Comparison of ENCODE assay signal across 8 cellular contexts in genomic region chr11:83159901-83160865, GRCh38. TPM values are rescaled to one million over a fixed set of nuclear protein-coding genes. Genes with fewer than 3 reads are reported as not detected.
DNase-seq lines count a peak whose midpoint lies in the region; ATAC-seq lines count a peak whose summit lies in the region.

No MANE protein-coding gene starts in this region.

- ATAC-seq in stimulated activated naive CD8-positive, alpha-beta T cell treated with anti-CD3 and anti-CD28 coated beads, Interleukin-15, Interleukin-2, amounts not matched to agents 100 U/mL and 50 U/mL, for 24 hours, result no peak
- ATAC-seq in GM19324 (IDR thresholded peaks at IDR 0.05; ENCODE audit: low FRiP score, unreplicated experiment), result no peak
- no peak for ATAC-seq in GM18907 (IDR thresholded peaks at IDR 0.05; ENCODE audit: unreplicated experiment)

- peaks cover 3 to 50% (median 40%) of the 10 kb centered on the region in 5 donors for H3K4me1 ChIP-seq in subcutaneous abdominal adipose tissue (ENCODE audit: control insufficient read depth in 5 of 5, insufficient read depth in 5 of 5, low read length in 5 of 5)

- H3K27me3 Mint-ChIP-seq in stimulated activated naive CD8-positive, alpha-beta T cell treated with anti-CD3 and anti-CD28 coated beads, Interleukin-15, Interleukin-2, amounts not matched to agents 100 ng/mL and 50 ng/mL, for 24 hours, result no peaks in the 10 kb centered on the region
- no peaks in the 10 kb centered on the region for H3K27me3 Mint-ChIP-seq in activated naive CD8-positive, alpha-beta T cell
- peaks cover 23 to 33% (median 25%) of the 10 kb centered on the region in 3 donors for H3K27me3 Mint-ChIP-seq in immature natural killer cell (ENCODE audit: low read depth in 3 of 3)

- peaks cover 3 to 13% (median 4%) of the 10 kb centered on the region in 5 donors for H3K36me3 ChIP-seq in subcutaneous abdominal adipose tissue (ENCODE audit: control insufficient read depth in 5 of 5, insufficient read depth in 5 of 5, low read length in 5 of 5)

- peak overlapping the region; percentile 88 to 100 (median 100) for H3K4me3 ChIP-seq in subcutaneous abdominal adipose tissue (ENCODE audit: low read depth in 1 of 5, low read length in 5 of 5)

- H3K27me3 ChIP-seq in subcutaneous abdominal adipose tissue (ENCODE audit: control insufficient read depth in 5 of 5, insufficient read depth in 4 of 5, low read length in 5 of 5), result peaks cover 0 to 3% (median 0%) of the 10 kb centered on the region in 5 donors

- H3K27ac ChIP-seq in subcutaneous abdominal adipose tissue (ENCODE audit: low read depth, low read length), result peak overlapping the region; percentile 99

- H3K27ac Mint-ChIP-seq in stimulated activated naive CD8-positive, alpha-beta T cell treated with anti-CD3 and anti-CD28 coated beads, Interleukin-15, Interleukin-2, amounts not matched to agents 100 ng/mL and 50 ng/mL, for 24 hours, result peak overlapping the region; percentile 99
- peak overlapping the region; percentile 100 for H3K27ac Mint-ChIP-seq in activated naive CD8-positive, alpha-beta T cell
- peak overlapping the region; percentile 97 to 100 (median 100) for H3K27ac Mint-ChIP-seq in immature natural killer cell

- no peaks in the 10 kb centered on the region for H3K9me3 ChIP-seq in subcutaneous abdominal adipose tissue (ENCODE audit: control insufficient read depth in 5 of 5, low read length in 5 of 5)

- H3K9me3 Mint-ChIP-seq in stimulated activated naive CD8-positive, alpha-beta T cell treated with anti-CD3 and anti-CD28 coated beads, Interleukin-15, Interleukin-2, amounts not matched to agents 100 ng/mL and 50 ng/mL, for 24 hours, result no peaks in the 10 kb centered on the region
- H3K9me3 Mint-ChIP-seq in activated naive CD8-positive, alpha-beta T cell (ENCODE audit: low read depth), result no peaks in the 10 kb centered on the region
- no peaks in the 10 kb centered on the region for H3K9me3 Mint-ChIP-seq in immature natural killer cell

- peak overlapping the region; percentile 69 to 100 (median 100) for H3K9ac ChIP-seq in subcutaneous abdominal adipose tissue (ENCODE audit: low read length in 5 of 5)

- H3K4me1 Mint-ChIP-seq in stimulated activated naive CD8-positive, alpha-beta T cell treated with anti-CD3 and anti-CD28 coated beads, Interleukin-15, Interleukin-2, amounts not matched to agents 100 ng/mL and 50 ng/mL, for 24 hours (ENCODE audit: low read depth), result peaks cover 63% of the 10 kb centered on the region
- peaks cover 62% of the 10 kb centered on the region for H3K4me1 Mint-ChIP-seq in activated naive CD8-positive, alpha-beta T cell (ENCODE audit: low read depth)
- H3K4me1 Mint-ChIP-seq in immature natural killer cell, result peaks cover 58 to 77% of the 10 kb centered on the region in 2 donors

- peak overlapping the region; percentile 99 for H3K4me3 Mint-ChIP-seq in stimulated activated naive CD8-positive, alpha-beta T cell treated with anti-CD3 and anti-CD28 coated beads, Interleukin-15, Interleukin-2, amounts not matched to agents 100 ng/mL and 50 ng/mL, for 24 hours
- H3K4me3 Mint-ChIP-seq in activated naive CD8-positive, alpha-beta T cell, result peak overlapping the region; percentile 100
- H3K4me3 Mint-ChIP-seq in immature natural killer cell, result peak overlapping the region; percentile 99 to 100 (median 100)

- no peak for DNase-seq in stimulated activated naive CD8-positive, alpha-beta T cell treated with anti-CD3 and anti-CD28 coated beads, Interleukin-15, Interleukin-2, amounts not matched to agents 100 U/mL and 50 U/mL, for 24 hours
- DNase-seq in immature natural killer cell, result peak; percentile 15 to 26 (median 19)
- no peak for DNase-seq in SK-N-DZ (ENCODE audit: low spot score)

- H3K36me3 Mint-ChIP-seq in stimulated activated naive CD8-positive, alpha-beta T cell treated with anti-CD3 and anti-CD28 coated beads, Interleukin-15, Interleukin-2, amounts not matched to agents 100 ng/mL and 50 ng/mL, for 24 hours (ENCODE audit: low read depth), result peaks cover 66% of the 10 kb centered on the region
- H3K36me3 Mint-ChIP-seq in activated naive CD8-positive, alpha-beta T cell, result peaks cover 20% of the 10 kb centered on the region
- peaks cover 5 to 8% (median 8%) of the 10 kb centered on the region in 3 donors for H3K36me3 Mint-ChIP-seq in immature natural killer cell

RNA-seq across cellular contexts. Expression of gene PCF11, which starts 3.3 kb away (rescaled TPM):
- 10 to 100 TPM; 10.2 to 36.5 (median 11.4) TPM for polyA plus RNA-seq in immature natural killer cell
- 38.6 and 50.8 TPM in 2 replicates for polyA plus RNA-seq in SK-N-DZ (2014; cell fraction: cytosol; rRNA removed)
- 108 and 120 TPM in 2 replicates for polyA plus RNA-seq in SK-N-DZ (2014; cell fraction: nucleus; rRNA removed)

RNA-seq across cellular contexts. Expression of gene ANKRD42, which starts 33.3 kb away (rescaled TPM):
- 1 to 10 TPM; 3.1 to 5.0 (median 4.2) TPM for polyA plus RNA-seq in immature natural killer cell
- 1.7 and 3.2 TPM in 2 replicates for polyA plus RNA-seq in SK-N-DZ (2014; cell fraction: cytosol; rRNA removed)
- polyA plus RNA-seq in SK-N-DZ (2014; cell fraction: nucleus; rRNA removed), result 3.0 and 4.1 TPM in 2 replicates

Comparison
In these comparisons a context has a peak if more than half of its experiments do, and no peak if none do; other contexts are left out.
1. DNase-seq: peak in immature natural killer cell (3 of 3); none in stimulated activated naive CD8-positive, alpha-beta T cell treated with anti-CD3 and anti-CD28 coated beads, Interleukin-15, Interleukin-2, amounts not matched to agents 100 U/mL and 50 U/mL, for 24 hours (single experiment) and SK-N-DZ (single experiment).
2. Peak in every context shown above with its lines, with median percentiles within 50 percentile points of each other: H3K27ac Mint-ChIP-seq and H3K4me3 Mint-ChIP-seq.